10 cellular contexts compared by ENCODE assay signal in genomic region chr13:33109801-33110200, GRCh38.
A peak's percentile ranks its signal among the peaks of the same experiment; 100 is the strongest.
DNase-seq lines count a peak whose midpoint lies in the region; ATAC-seq and TF ChIP-seq lines count a peak whose summit lies in the region.
"Had no signal": no experiment of that assay in that cellular context is flagged by ENCODE, and none has a peak within 500 bp of the region (broad histone marks: within the 10 kb centered on the region; RNA-seq: fewer than 3 reads in every experiment).

No MANE protein-coding gene starts in this region.

- no peak overlapping the region for H3K4me3 ChIP-seq in AG04450 (ENCODE audit: low read depth, low read length)

- peak overlapping the region; percentile 73 for H3K27ac ChIP-seq in AG04450 (ENCODE audit: low read depth, low read length)

- H3K9me3 ChIP-seq in AG04450 (ENCODE audit: control insufficient read depth, insufficient read depth, low read length): no peaks in the 10 kb centered on the region

- no peaks in the 10 kb centered on the region for H3K27me3 ChIP-seq in AG04450 (ENCODE audit: control insufficient read depth, insufficient read depth, low read length)

- no peak for DNase-seq in AG04450 (ENCODE audit: low read depth, low spot score)
- DNase-seq in iPS-NIHi11 (ENCODE audit: low spot score): peak; percentile 47
- no peak for DNase-seq in NCI-H2227 treated with DMSO at 0.1 percent for 48 hours (lab: John Stamatoyannopoulos, UW)
- DNase-seq in hypothalamus (lab: John Stamatoyannopoulos, UW): no peak
- DNase-seq in NCI-H2196 (lab: John Stamatoyannopoulos, UW; ENCODE audit: unreplicated experiment): no peak
- DNase-seq: DMS79 treated with DMSO at 0.1 percent for 48 hours, T-cell had no signal

- CTCF ChIA-PET in AG04450 (lab: Charles Lee): interaction anchor here (1.0 to 1.1 kb wide), 2 partner anchors 378 to 470 kb away, joined by 3 read pairs; no protein-coding TSS in a partner anchor

- peak; percentile 36 for TF ChIP-seq CTCF in AG04450 (IDR thresholded peaks at IDR 0.05; ENCODE audit: low read depth, low read length)

- POLR2A ChIA-PET in AG04450 (lab: Yijun Ruan, JAX): no interaction called here

- no peak for ATAC-seq in GM21825 (IDR thresholded peaks at IDR 0.05; ENCODE audit: unreplicated experiment)
- ATAC-seq: T-cell had no signal

- TF ChIP-seq POLR2A in GM19193 (IDR thresholded peaks at IDR 0.05; ENCODE audit: extremely low read depth, insufficient read depth, insufficient read length) (peak; percentile 38), Raji (IDR thresholded peaks at IDR 0.05; ENCODE audit: insufficient read depth, low read depth, low read length) (peak; percentile 36; the same call in 1 of the 2 replicates)
